In the genomic region with DNA sequence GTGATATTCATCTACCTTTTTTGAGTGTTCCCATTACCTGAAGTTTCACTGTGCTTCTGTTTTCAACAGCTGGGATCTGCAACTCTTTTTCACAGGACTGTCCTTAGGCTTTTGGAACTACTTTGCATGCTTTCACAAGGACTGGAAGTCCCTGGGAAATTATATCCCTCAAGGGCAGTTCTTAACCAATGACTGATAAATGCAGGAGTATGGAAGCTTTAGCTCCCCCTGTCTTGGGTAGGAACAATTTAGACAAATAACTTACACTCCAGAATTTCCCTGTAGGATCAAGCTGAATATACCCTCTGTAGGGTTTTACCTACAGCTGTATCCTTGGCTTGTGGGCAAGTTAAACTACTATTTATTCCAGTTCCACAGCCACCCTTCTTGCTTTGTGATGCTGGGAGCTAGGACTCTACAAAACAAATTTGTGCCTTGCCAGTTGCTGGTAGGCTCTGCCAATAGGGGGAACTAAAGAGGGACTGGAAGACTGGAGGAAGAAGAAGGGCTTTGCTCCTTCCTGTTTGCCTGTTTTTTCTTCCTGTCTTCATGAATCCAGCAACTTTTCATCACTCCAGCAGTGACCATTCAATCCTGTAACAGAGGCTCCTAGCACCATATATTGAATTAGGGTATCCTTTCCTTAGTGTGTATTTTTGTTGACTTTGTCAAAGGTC, we compare ENCODE assay signal across 10 cellular contexts. TPM values are rescaled to one million over a fixed set of nuclear protein-coding genes. Genes with fewer than 3 reads are reported as not detected.
DNase-seq lines count a peak whose midpoint lies in the region; ATAC-seq, FAIRE-seq and TF ChIP-seq lines count a peak whose summit lies in the region.
"Had no signal": no experiment of that assay in that cellular context is flagged by ENCODE, and none has a peak within 500 bp of the region (broad histone marks: within the 10 kb centered on the region; RNA-seq: fewer than 3 reads in every experiment).

No MANE protein-coding gene starts in this region.

- no peak for FAIRE-seq in A549 (lab: Jason Lieb, UNC)

- peak; percentile 7 to 66; a peak in 3 of 6 replicates for ATAC-seq in A549
- ATAC-seq in HG03095 (IDR thresholded peaks at IDR 0.05; ENCODE audit: unreplicated experiment): no peak
- ATAC-seq in HG03045 (IDR thresholded peaks at IDR 0.05; ENCODE audit: unreplicated experiment): no peak

- POLR2A ChIA-PET in A549 (lab: Yijun Ruan, JAX): no interaction called here

- no peak overlapping the region for H3K4me2 ChIP-seq in A549

- H3K9me3 ChIP-seq in A549: peaks cover 3% of the 10 kb centered on the region; the same call in 1 of the 3 replicates

- DNase-seq in A549 (ENCODE audit: low read depth in 1 of 2, low spot score in 1 of 2) (peak in 1 of 2 experiments; percentile 68), NCI-H69 (lab: John Stamatoyannopoulos, UW) (peak; percentile 59), cardiac fibroblast (ENCODE audit: low read depth in 2 of 2) (peak in 1 of 2 donors; percentile 18), mesothelial cell of epicardium (ENCODE audit: low spot score in 2 of 2, unreplicated experiment in 2 of 2) (no peak)
- DNase-seq in activated T-cell treated with anti-CD3 and anti-CD28 coated beads, Interleukin-2, amount 50 U/mL, for 48 hours: no peak
- DNase-seq: CD8-positive, alpha-beta memory T cell; NCI-H1930 had no signal

- CTCF ChIA-PET in A549 (lab: Yijun Ruan, JAX): interaction anchor here (1.1 kb wide), 1 partner anchor 19 kb away, joined by 3 read pairs; no protein-coding TSS in a partner anchor

- no peak for TF ChIP-seq CTCF in A549 (IDR thresholded peaks at IDR 0.05)
- peak; percentile 46; the same call in 1 of the 2 replicates for TF ChIP-seq CTCF in GM12875 (IDR thresholded peaks at IDR 0.05; ENCODE audit: borderline replicate concordance, insufficient read depth, low read depth, low read length)
- TF ChIP-seq CTCF in cardiac fibroblast (IDR thresholded peaks at IDR 0.05; ENCODE audit: low read depth, low read length): peak; percentile 37
- no peak for TF ChIP-seq CTCF in mesothelial cell of epicardium (IDR thresholded peaks at IDR 0.05; ENCODE audit: unreplicated experiment)

- H3K4me1 Mint-ChIP-seq in mesothelial cell of epicardium: no peaks in the 10 kb centered on the region

- H3K27me3 Mint-ChIP-seq in mesothelial cell of epicardium (ENCODE audit: low read depth): no peaks in the 10 kb centered on the region

- no peak; a peak in 1 of 5 replicates for TF ChIP-seq RAD21 in A549 (conservative IDR thresholded peaks at IDR 0.05 in 1 of 2, IDR thresholded peaks at IDR 0.05 in 1 of 2)

- H3K4me3 Mint-ChIP-seq in mesothelial cell of epicardium: no peak overlapping the region
- H3K4me3 Mint-ChIP-seq: CD8-positive, alpha-beta memory T cell had no signal

- H3K4me3 ChIP-seq in A549: no peak overlapping the region
- no peak overlapping the region for H3K4me3 ChIP-seq in GM12875 (ENCODE audit: low read depth, low read length)
- H3K4me3 ChIP-seq in cardiac fibroblast (replicated peaks in 1 of 2; ENCODE audit: low read depth in 2 of 2, low read length in 2 of 2): no peak overlapping the region

- H3K27ac ChIP-seq in A549: no peak overlapping the region

- no peak for TF ChIP-seq POLR2A in A549 (IDR thresholded peaks at IDR 0.05; ENCODE audit: low read length)

- TF ChIP-seq EP300 in A549 (IDR thresholded peaks at IDR 0.05): no peak

- H3K27ac Mint-ChIP-seq in mesothelial cell of epicardium: no peak overlapping the region

- H3K4me1 ChIP-seq in A549: no peaks in the 10 kb centered on the region

- H3K9me3 Mint-ChIP-seq in mesothelial cell of epicardium: peaks cover 5% of the 10 kb centered on the region
- H3K9me3 Mint-ChIP-seq: CD8-positive, alpha-beta memory T cell had no signal

- peaks cover 1% of the 10 kb centered on the region for H3K36me3 Mint-ChIP-seq in mesothelial cell of epicardium
- H3K36me3 Mint-ChIP-seq: CD8-positive, alpha-beta memory T cell had no signal

TF ChIP-seq in A549, 52 proteins besides CTCF, POLR2A, EP300 and RAD21 (continues in another document):
- TF ChIP-seq ZSCAN20 (CRISPR knock-in tag; IDR thresholded peaks at IDR 0.05): no peak
- TF ChIP-seq RARB (CRISPR knock-in tag; IDR thresholded peaks at IDR 0.05): no peak
- TF ChIP-seq CBX2 (IDR thresholded peaks at IDR 0.05; ENCODE audit: borderline replicate concordance, low read depth): no peak
- TF ChIP-seq, protein P1, sequence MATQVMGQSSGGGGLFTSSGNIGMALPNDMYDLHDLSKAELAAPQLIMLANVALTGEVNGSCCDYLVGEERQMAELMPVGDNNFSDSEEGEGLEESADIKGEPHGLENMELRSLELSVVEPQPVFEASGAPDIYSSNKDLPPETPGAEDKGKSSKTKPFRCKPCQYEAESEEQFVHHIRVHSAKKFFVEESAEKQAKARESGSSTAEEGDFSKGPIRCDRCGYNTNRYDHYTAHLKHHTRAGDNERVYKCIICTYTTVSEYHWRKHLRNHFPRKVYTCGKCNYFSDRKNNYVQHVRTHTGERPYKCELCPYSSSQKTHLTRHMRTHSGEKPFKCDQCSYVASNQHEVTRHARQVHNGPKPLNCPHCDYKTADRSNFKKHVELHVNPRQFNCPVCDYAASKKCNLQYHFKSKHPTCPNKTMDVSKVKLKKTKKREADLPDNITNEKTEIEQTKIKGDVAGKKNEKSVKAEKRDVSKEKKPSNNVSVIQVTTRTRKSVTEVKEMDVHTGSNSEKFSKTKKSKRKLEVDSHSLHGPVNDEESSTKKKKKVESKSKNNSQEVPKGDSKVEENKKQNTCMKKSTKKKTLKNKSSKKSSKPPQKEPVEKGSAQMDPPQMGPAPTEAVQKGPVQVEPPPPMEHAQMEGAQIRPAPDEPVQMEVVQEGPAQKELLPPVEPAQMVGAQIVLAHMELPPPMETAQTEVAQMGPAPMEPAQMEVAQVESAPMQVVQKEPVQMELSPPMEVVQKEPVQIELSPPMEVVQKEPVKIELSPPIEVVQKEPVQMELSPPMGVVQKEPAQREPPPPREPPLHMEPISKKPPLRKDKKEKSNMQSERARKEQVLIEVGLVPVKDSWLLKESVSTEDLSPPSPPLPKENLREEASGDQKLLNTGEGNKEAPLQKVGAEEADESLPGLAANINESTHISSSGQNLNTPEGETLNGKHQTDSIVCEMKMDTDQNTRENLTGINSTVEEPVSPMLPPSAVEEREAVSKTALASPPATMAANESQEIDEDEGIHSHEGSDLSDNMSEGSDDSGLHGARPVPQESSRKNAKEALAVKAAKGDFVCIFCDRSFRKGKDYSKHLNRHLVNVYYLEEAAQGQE (IDR thresholded peaks at IDR 0.05): no peak
- no peak for TF ChIP-seq JUN (IDR thresholded peaks at IDR 0.05)
- TF ChIP-seq JUNB (IDR thresholded peaks at IDR 0.05): no peak
- TF ChIP-seq GATA3 (IDR thresholded peaks at IDR 0.05; ENCODE audit: borderline replicate concordance): no peak
- no peak for TF ChIP-seq PHF8 (IDR thresholded peaks at IDR 0.05; ENCODE audit: borderline replicate concordance, low read depth)
- TF ChIP-seq SREBF2 (IDR thresholded peaks at IDR 0.05): no peak
- no peak for TF ChIP-seq EHF (CRISPR knock-in tag; IDR thresholded peaks at IDR 0.05)
- TF ChIP-seq CHD2 (IDR thresholded peaks at IDR 0.05; ENCODE audit: low read length, partially characterized antibody): no peak
- no peak for TF ChIP-seq KDM5A (IDR thresholded peaks at IDR 0.05)
- TF ChIP-seq, protein P2, sequence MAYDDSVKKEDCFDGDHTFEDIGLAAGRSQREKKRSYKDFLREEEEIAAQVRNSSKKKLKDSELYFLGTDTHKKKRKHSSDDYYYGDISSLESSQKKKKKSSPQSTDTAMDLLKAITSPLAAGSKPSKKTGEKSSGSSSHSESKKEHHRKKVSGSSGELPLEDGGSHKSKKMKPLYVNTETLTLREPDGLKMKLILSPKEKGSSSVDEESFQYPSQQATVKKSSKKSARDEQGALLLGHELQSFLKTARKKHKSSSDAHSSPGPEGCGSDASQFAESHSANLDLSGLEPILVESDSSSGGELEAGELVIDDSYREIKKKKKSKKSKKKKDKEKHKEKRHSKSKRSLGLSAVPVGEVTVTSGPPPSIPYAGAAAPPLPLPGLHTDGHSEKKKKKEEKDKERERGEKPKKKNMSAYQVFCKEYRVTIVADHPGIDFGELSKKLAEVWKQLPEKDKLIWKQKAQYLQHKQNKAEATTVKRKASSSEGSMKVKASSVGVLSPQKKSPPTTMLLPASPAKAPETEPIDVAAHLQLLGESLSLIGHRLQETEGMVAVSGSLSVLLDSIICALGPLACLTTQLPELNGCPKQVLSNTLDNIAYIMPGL (CRISPR knock-in tag; IDR thresholded peaks at IDR 0.05; ENCODE audit: borderline replicate concordance): no peak
- TF ChIP-seq, protein P3, sequence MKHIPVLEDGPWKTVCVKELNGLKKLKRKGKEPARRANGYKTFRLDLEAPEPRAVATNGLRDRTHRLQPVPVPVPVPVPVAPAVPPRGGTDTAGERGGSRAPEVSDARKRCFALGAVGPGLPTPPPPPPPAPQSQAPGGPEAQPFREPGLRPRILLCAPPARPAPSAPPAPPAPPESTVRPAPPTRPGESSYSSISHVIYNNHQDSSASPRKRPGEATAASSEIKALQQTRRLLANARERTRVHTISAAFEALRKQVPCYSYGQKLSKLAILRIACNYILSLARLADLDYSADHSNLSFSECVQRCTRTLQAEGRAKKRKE (CRISPR knock-in tag; IDR thresholded peaks at IDR 0.05; ENCODE audit: low read depth): no peak
- TF ChIP-seq USF2 (IDR thresholded peaks at IDR 0.05): no peak

RNA-seq across cellular contexts. Expression of gene ZNF280D, which starts 6.8 kb away (rescaled TPM):
- polyA plus RNA-seq in A549 (2011; rRNA removed) (18.0 and 21.8 TPM in 2 replicates), A549 (2017; fragmentation: RNase III; extraction: RNeasy Plus Mini Kit Qiagen cat#74134 plus additional on column Dnase treatment) (12.8 to 13.4 TPM (median 13.3 TPM) in 3 replicates)
- 4.8 TPM in 2 replicates for polyA plus RNA-seq in A549 (2012; cell fraction: cytosol; rRNA removed)
- polyA plus RNA-seq in A549 (2012; cell fraction: nucleus; rRNA removed): 3.9 and 5.8 TPM in 2 replicates
- polyA minus RNA-seq in A549 (2011; rRNA and poly(A)+ RNA removed): 11.0 and 12.4 TPM in 2 replicates
- 22.6 to 25.1 TPM (median 23.0 TPM) in 3 replicates for total RNA-seq in mesothelial cell of epicardium

Comparison
In these comparisons a context has a peak if more than half of its experiments do, and no peak if none do; other contexts are left out.
1. ATAC-seq: peak in A549 (2 of 2); none in HG03095 (single experiment) and HG03045 (single experiment).
2. CTCF ChIP-seq: peak in GM12875 (single experiment) and cardiac fibroblast (single experiment); none in A549 (single experiment) and mesothelial cell of epicardium (single experiment).